26 cellular contexts compared by ENCODE assay signal in the genomic region with DNA sequence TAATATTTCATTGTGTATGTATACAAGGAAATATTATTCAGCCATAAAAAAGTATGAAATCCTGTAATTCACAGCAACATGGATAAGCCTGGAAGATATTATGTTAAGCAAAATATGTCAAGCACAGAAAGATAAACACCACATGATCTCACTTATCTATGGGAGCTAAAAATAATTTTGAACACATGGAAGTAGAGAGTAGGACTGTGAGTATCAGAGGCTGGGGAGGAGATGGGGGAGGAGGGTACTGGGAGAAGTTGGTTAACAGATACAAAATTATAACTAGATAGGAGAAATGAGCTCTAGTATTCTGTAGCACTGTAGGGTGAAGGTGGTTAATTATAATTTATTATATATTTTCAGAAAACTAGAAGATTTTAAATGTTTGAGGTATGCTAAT.
"Had no signal": no experiment of that assay in that cellular context is flagged by ENCODE, and none has a peak within 500 bp of the region (broad histone marks: within the 10 kb centered on the region; RNA-seq: fewer than 3 reads in every experiment).

No MANE protein-coding gene starts in this region.

- H3K9me3 Mint-ChIP-seq: natural killer cell; stimulated activated memory B cell treated with anti-CD40 and anti-IgM and Interleukin-4, amounts not matched to agents 10 μg/mL and 1 μg/mL and 100 μg/mL, for 72 hours had no signal

- H3K36me3 ChIP-seq: left lung, ovary, right atrium auricular region, right lobe of liver, tibial nerve, uterus had no signal

- H3K27me3 ChIP-seq: left lung, ovary, right atrium auricular region, right lobe of liver, tibial nerve, uterus had no signal

- H3K27me3 Mint-ChIP-seq: progenitor cell of endocrine pancreas; stimulated activated memory B cell treated with anti-CD40 and anti-IgM and Interleukin-4, amounts not matched to agents 10 μg/mL and 1 μg/mL and 100 μg/mL, for 72 hours; type B pancreatic cell had no signal

- H3K4me2 ChIP-seq: smooth muscle cell had no signal

- H3K27ac ChIP-seq: left lung, ovary, right atrium auricular region, right lobe of liver, tibial nerve, uterus had no signal

- H3K4me1 Mint-ChIP-seq: naive B cell; natural killer cell; stimulated activated memory B cell treated with anti-CD40 and anti-IgM and Interleukin-4, amounts not matched to agents 10 μg/mL and 1 μg/mL and 100 μg/mL, for 72 hours; stimulated activated naive CD8-positive, alpha-beta T cell treated with anti-CD3 and anti-CD28 coated beads, Interleukin-15, amount 100 ng/mL, for 72 hours had no signal

- ATAC-seq: left colon; left lung; natural killer cell; stimulated activated memory B cell treated with anti-CD40 and anti-IgM and Interleukin-4, amounts not matched to agents 10 μg/mL and 1 μg/mL and 100 μg/mL, for 72 hours; stimulated activated naive CD8-positive, alpha-beta T cell treated with anti-CD3 and anti-CD28 coated beads, Interleukin-15, amount 100 ng/mL, for 72 hours had no signal

- H3K36me3 Mint-ChIP-seq: naive B cell; natural killer cell; stimulated activated memory B cell treated with anti-CD40 and anti-IgM and Interleukin-4, amounts not matched to agents 10 μg/mL and 1 μg/mL and 100 μg/mL, for 72 hours; type B pancreatic cell had no signal

- H3K4me3 Mint-ChIP-seq: mesothelial cell of epicardium; naive B cell; natural killer cell; stimulated activated memory B cell treated with anti-CD40 and anti-IgM and Interleukin-4, amounts not matched to agents 10 μg/mL and 1 μg/mL and 100 μg/mL, for 72 hours; stimulated activated naive CD8-positive, alpha-beta T cell treated with anti-CD3 and anti-CD28 coated beads, Interleukin-15, amount 100 ng/mL, for 72 hours; type B pancreatic cell had no signal

- H3K27ac Mint-ChIP-seq: mesothelial cell of epicardium; naive B cell; natural killer cell; progenitor cell of endocrine pancreas; stimulated activated memory B cell treated with anti-CD40 and anti-IgM and Interleukin-4, amounts not matched to agents 10 μg/mL and 1 μg/mL and 100 μg/mL, for 72 hours; type B pancreatic cell had no signal

- H3K4me3 ChIP-seq: left lung, lung, ovary, right atrium auricular region, right lobe of liver, smooth muscle cell, tibial nerve, uterus had no signal

- FAIRE-seq: keratinocyte had no signal

- H3K4me1 ChIP-seq: uterus had no signal

- H3K9me3 ChIP-seq: left lung, ovary, right lobe of liver, uterus had no signal

- DNase-seq: hippocampal formation; kidney glomerular epithelial cell; left colon; left lung; mesendoderm; naive B cell; natural killer cell; ovary; right lobe of liver; stimulated activated CD4-positive, alpha-beta T cell treated with anti-CD3 and anti-CD28 coated beads, Interleukin-1b, Interleukin-23, amount 100 ng/mL, for 48 hours; stimulated activated CD4-positive, alpha-beta T cell treated with anti-CD3 and anti-CD28 coated beads, Interleukin-2, amount 100 ng/mL, for 48 hours; stimulated activated CD4-positive, alpha-beta T cell treated with anti-CD3 and anti-CD28 coated beads, Interleukin-4, amount 100 ng/mL, for 4 hours; stimulated activated CD8-positive, alpha-beta memory T cell treated with anti-CD3 and anti-CD28 coated beads, Interleukin-4, amount 100 ng/mL, for 48 hours; stimulated activated naive CD4-positive, alpha-beta T cell treated with Interleukin-2 at 50 U/mL for 16 hours; stimulated activated naive CD8-positive, alpha-beta T cell treated with anti-CD3 and anti-CD28 coated beads, Interleukin-15, amount 100 ng/mL, for 72 hours; substantia nigra; uterus had no signal
